Comparison of ENCODE assay signal across 17 cellular contexts in the genomic region with DNA sequence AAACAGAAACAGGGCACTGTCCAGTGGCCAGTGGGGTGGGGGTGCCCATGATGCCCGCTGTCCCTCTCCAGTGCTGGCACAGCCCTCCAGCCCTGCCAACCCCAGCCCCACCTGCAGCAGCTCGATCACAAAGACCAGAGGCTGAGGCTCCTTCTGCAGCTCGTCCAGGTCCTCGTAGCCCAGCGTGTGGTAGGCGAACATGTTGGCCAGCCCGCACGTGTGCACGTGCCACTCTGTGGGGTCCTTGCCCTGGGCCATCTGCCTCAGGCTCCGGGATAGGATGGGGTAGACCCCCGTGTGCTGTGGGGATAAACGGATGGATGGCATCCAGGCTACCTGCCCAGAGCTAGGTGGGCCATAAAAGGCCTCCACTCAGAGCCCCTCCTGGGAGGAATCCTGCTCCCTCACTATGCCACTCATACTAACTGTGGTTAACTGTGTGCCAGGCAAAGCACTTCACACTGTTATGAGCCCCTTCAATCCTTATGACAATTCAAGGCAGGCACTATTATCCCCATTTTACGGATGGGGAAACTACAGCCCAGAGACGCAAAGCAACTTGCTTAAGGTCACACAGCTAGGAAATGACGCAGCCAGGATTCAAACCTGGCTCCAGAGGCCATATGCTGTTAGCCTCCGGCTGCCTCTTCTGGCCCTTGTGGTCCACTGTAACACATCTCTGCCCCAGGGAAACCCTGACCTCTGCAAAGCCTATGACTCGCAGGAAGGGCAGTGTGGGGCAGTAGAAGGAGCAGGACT. TPM values are rescaled to one million over a fixed set of nuclear protein-coding genes. Genes with fewer than 3 reads are reported as not detected.
DNase-seq lines count a peak whose midpoint lies in the region; ATAC-seq and TF ChIP-seq lines count a peak whose summit lies in the region.
"Had no signal": no experiment of that assay in that cellular context is flagged by ENCODE, and none has a peak within 500 bp of the region (broad histone marks: within the 10 kb centered on the region; RNA-seq: fewer than 3 reads in every experiment).

No MANE protein-coding gene starts in this region.

- CTCF ChIA-PET in SK-N-SH (lab: Yijun Ruan, JAX), result interaction anchor here (1.2 to 1.3 kb wide), 2 partner anchors 835 to 841 kb away, joined by 3 to 5 read pairs; no protein-coding TSS in a partner anchor

- H3K9ac ChIP-seq in SK-N-SH, result no peak overlapping the region

- no peak for TF ChIP-seq POLR2A in spleen (IDR thresholded peaks at IDR 0.05)

- 42% methylated on average over 13 of the region's 17 CpGs for WGBS in SK-N-SH (ENCODE audit: low lambda C conversion rate)
- WGBS in spleen, 5 donors, result 86 to 92% (median 88%) methylated on average over 7 to 17 of the region's 17 CpGs

- H3K9me2 ChIP-seq in SK-N-SH, result no peaks in the 10 kb centered on the region

- POLR2A ChIA-PET in SK-N-SH (lab: Yijun Ruan, JAX), result no interaction called here

- TF ChIP-seq CTCF in SK-N-SH (IDR thresholded peaks at IDR 0.05), result no peak
- no peak for TF ChIP-seq CTCF in natural killer cell (IDR thresholded peaks at IDR 0.05)
- no peak for TF ChIP-seq CTCF in spleen (IDR thresholded peaks at IDR 0.05 in 8 of 11, conservative IDR thresholded peaks at IDR 0.05 in 3 of 11)

- H3K79me2 ChIP-seq in SK-N-SH (ENCODE audit: insufficient read depth), result no peaks in the 10 kb centered on the region

- intact Hi-C loops in natural killer cell (cut with micrococcal nuclease), result no loop called here
- intact Hi-C loops in spleen (cut with DNase I; ENCODE audit: low total_unique reads), result no loop called here

- H3K4me3 Mint-ChIP-seq in natural killer cell treated with Interleukin-12 subunit alpha and Interleukin-12 subunit beta and Interleukin-15 and Interleukin-18, amount 100 ng/mL, for 72 hours, result peak overlapping the region; percentile 66
- no peak overlapping the region for H3K4me3 Mint-ChIP-seq in natural killer cell
- peak overlapping the region; percentile 34 for H3K4me3 Mint-ChIP-seq in activated T-helper 17 cell treated with anti-CD3 and anti-CD28 coated beads, Interleukin-2, amount 50 U/mL, for 72 hours

- 0 out of 2 replicates have a peak overlapping the region, but pooled peaks have one; percentile 18 for H2AFZ ChIP-seq in SK-N-SH (ENCODE audit: low read depth)

- no peak for TF ChIP-seq RAD21 in SK-N-SH (IDR thresholded peaks at IDR 0.05; ENCODE audit: low read length)

- DNase-seq in SK-N-SH (no peak), natural killer cell (no peak), spleen (peak; percentile 64), cortex of kidney (lab: John Stamatoyannopoulos, UW) (no peak)
- DNase-seq in natural killer cell treated with Interleukin-12 subunit alpha and Interleukin-12 subunit beta and Interleukin-15 and Interleukin-18, amount 100 ng/mL, for 72 hours (ENCODE audit: low spot score), result no peak
- DNase-seq: NCI-H1436, NCI-H2029, NCI-H2171 treated with DMSO at 0.1 percent for 48 hours, NCI-H510A had no signal

- peaks cover 10 to 13% of the 10 kb centered on the region in 2 donors for H3K4me1 Mint-ChIP-seq in natural killer cell treated with Interleukin-12 subunit alpha and Interleukin-12 subunit beta and Interleukin-15 and Interleukin-18, amount 100 ng/mL, for 72 hours (ENCODE audit: low read depth in 2 of 2)
- H3K4me1 Mint-ChIP-seq in natural killer cell, result peaks cover 10 to 11% of the 10 kb centered on the region in 2 donors
- peaks cover 9% of the 10 kb centered on the region for H3K4me1 Mint-ChIP-seq in activated T-helper 17 cell treated with anti-CD3 and anti-CD28 coated beads, Interleukin-2, amount 50 U/mL, for 72 hours

- H3K36me3 ChIP-seq in SK-N-SH (replicated peaks in 1 of 2; ENCODE audit: control insufficient read depth in 1 of 2, insufficient read depth in 2 of 2, low read length in 1 of 2) (no peaks in the 10 kb centered on the region), spleen (no peaks in the 10 kb centered on the region)

- H3K27me3 ChIP-seq in SK-N-SH (ENCODE audit: insufficient read depth) (peaks cover 8% of the 10 kb centered on the region; the same call in 1 of the 2 replicates), spleen (replicated peaks in 1 of 7) (peaks cover 0 to 5% (median 0%) of the 10 kb centered on the region in 7 donors)

- no peak overlapping the region for H3K27ac ChIP-seq in SK-N-SH (ENCODE audit: low read depth in 2 of 2, low read length in 1 of 2)
- no peak overlapping the region for H3K27ac ChIP-seq in spleen
- H3K27ac ChIP-seq: 22Rv1, C4-2B had no signal

- no peaks in the 10 kb centered on the region for H4K20me1 ChIP-seq in SK-N-SH (ENCODE audit: insufficient read depth)

- H3K4me3 ChIP-seq in SK-N-SH (ENCODE audit: low read depth in 2 of 2, low read length in 1 of 2) (no peak overlapping the region), spleen (no peak overlapping the region)

- no peak for TF ChIP-seq EP300 in SK-N-SH (IDR thresholded peaks at IDR 0.05; ENCODE audit: borderline replicate concordance in 1 of 2, low read depth in 1 of 2, low read length in 1 of 2)

- peak overlapping the region in 1 of 2 donors; percentile 63 for H3K27ac Mint-ChIP-seq in natural killer cell treated with Interleukin-12 subunit alpha and Interleukin-12 subunit beta and Interleukin-15 and Interleukin-18, amount 100 ng/mL, for 72 hours
- H3K27ac Mint-ChIP-seq in natural killer cell, result no peak overlapping the region
- no peak overlapping the region for H3K27ac Mint-ChIP-seq in activated T-helper 17 cell treated with anti-CD3 and anti-CD28 coated beads, Interleukin-2, amount 50 U/mL, for 72 hours
- H3K27ac Mint-ChIP-seq: IgD-negative memory B cell had no signal

- H3K27me3 Mint-ChIP-seq in natural killer cell treated with Interleukin-12 subunit alpha and Interleukin-12 subunit beta and Interleukin-15 and Interleukin-18, amount 100 ng/mL, for 72 hours, result peaks cover 14 to 22% of the 10 kb centered on the region in 2 donors
- peaks cover 6 to 25% of the 10 kb centered on the region in 2 donors for H3K27me3 Mint-ChIP-seq in natural killer cell (ENCODE audit: low read depth in 2 of 2)
- H3K27me3 Mint-ChIP-seq in activated T-helper 17 cell treated with anti-CD3 and anti-CD28 coated beads, Interleukin-2, amount 50 U/mL, for 72 hours, result peaks cover 7% of the 10 kb centered on the region

- H3K4me2 ChIP-seq in SK-N-SH, result 0 out of 2 replicates have a peak overlapping the region, but pooled peaks have one; percentile 62

- H3K9me3 Mint-ChIP-seq in natural killer cell treated with Interleukin-12 subunit alpha and Interleukin-12 subunit beta and Interleukin-15 and Interleukin-18, amount 100 ng/mL, for 72 hours, result peaks cover 4% of the 10 kb centered on the region
- H3K9me3 Mint-ChIP-seq in natural killer cell, result peaks cover 3 to 4% of the 10 kb centered on the region in 2 donors
- H3K9me3 Mint-ChIP-seq in activated T-helper 17 cell treated with anti-CD3 and anti-CD28 coated beads, Interleukin-2, amount 50 U/mL, for 72 hours, result peaks cover 11% of the 10 kb centered on the region

- ATAC-seq in SK-N-SH treated with all-trans-retinoic acid at 6 μM for 48 hours (no peak; the same call in 2 of the 3 replicates), natural killer cell (no peak), HG02588 (IDR thresholded peaks at IDR 0.05; ENCODE audit: unreplicated experiment) (no peak)
- no peak for ATAC-seq in natural killer cell treated with Interleukin-12 subunit alpha and Interleukin-12 subunit beta and Interleukin-15 and Interleukin-18, amount 100 ng/mL, for 72 hours
- ATAC-seq in activated T-helper 17 cell treated with anti-CD3 and anti-CD28 coated beads, Interleukin-2, amount 50 U/mL, for 72 hours (replicated peaks), result no peak
- ATAC-seq: Panc1 had no signal

- no peaks in the 10 kb centered on the region for H3F3A ChIP-seq in SK-N-SH (replicated peaks; ENCODE audit: insufficient read depth)

- H3K36me3 Mint-ChIP-seq in natural killer cell treated with Interleukin-12 subunit alpha and Interleukin-12 subunit beta and Interleukin-15 and Interleukin-18, amount 100 ng/mL, for 72 hours, result peaks cover 13% of the 10 kb centered on the region
- H3K36me3 Mint-ChIP-seq in natural killer cell, result no peaks in the 10 kb centered on the region
- H3K36me3 Mint-ChIP-seq in activated T-helper 17 cell treated with anti-CD3 and anti-CD28 coated beads, Interleukin-2, amount 50 U/mL, for 72 hours (ENCODE audit: low read depth), result no peaks in the 10 kb centered on the region

- peaks cover 5% of the 10 kb centered on the region; the same call in 1 of the 2 replicates for H3K9me3 ChIP-seq in SK-N-SH
- H3K9me3 ChIP-seq in spleen, result peaks cover 0 to 16% (median 13%) of the 10 kb centered on the region in 8 donors

- H3K4me1 ChIP-seq in SK-N-SH (ENCODE audit: control insufficient read depth in 1 of 2, insufficient read depth in 2 of 2, low read depth in 1 of 2, low read length in 1 of 2), result no peaks in the 10 kb centered on the region
- peaks cover 0 to 22% (median 17%) of the 10 kb centered on the region in 6 donors for H3K4me1 ChIP-seq in spleen

TF ChIP-seq in SK-N-SH, 30 proteins besides CTCF, POLR2A, EP300 and RAD21:
- TF ChIP-seq MXI1 (IDR thresholded peaks at IDR 0.05; ENCODE audit: low read depth, low read length) (no peak), TEAD4 (IDR thresholded peaks at IDR 0.05; ENCODE audit: borderline replicate concordance, insufficient read depth) (no peak)

RNA-seq across cellular contexts. Expression of gene AIPL1, which starts 6.5 kb away (rescaled TPM):
- polyA plus RNA-seq in SK-N-SH (2012; rRNA removed), result not detected in 2 replicates
- not detected in 2 replicates for polyA plus RNA-seq in SK-N-SH (2012; cell fraction: cytosol; rRNA removed)
- polyA plus RNA-seq in SK-N-SH (2012; cell fraction: nucleus; rRNA removed), result not detected in 2 replicates
- not detected for total RNA-seq in natural killer cell treated with Interleukin-12 subunit alpha and Interleukin-12 subunit beta and Interleukin-15 and Interleukin-18, amount 100 ng/mL, for 72 hours
- total RNA-seq in natural killer cell, result not detected
- not detected for total RNA-seq in activated T-helper 17 cell treated with anti-CD3 and anti-CD28 coated beads, Interleukin-2, amount 50 U/mL, for 72 hours
- under 1 TPM in 4 of 7 donors, not detected in 3; 0.17 to 0.34 (median 0.29) TPM for total RNA-seq in spleen
- under 1 TPM in 2 of 3 donors, not detected in 1; 0.10 to 0.24 TPM for polyA plus RNA-seq in spleen
- total RNA-seq: HT-29 had no signal
- polyA plus RNA-seq: IgD-negative memory B cell had no signal

RNA-seq across cellular contexts. Expression of gene PIMREG, which starts 15.9 kb away (rescaled TPM):
- 17.2 and 19.6 TPM in 2 replicates for polyA plus RNA-seq in SK-N-SH (2012; rRNA removed)
- 10.4 and 14.2 TPM in 2 replicates for polyA plus RNA-seq in SK-N-SH (2012; cell fraction: cytosol; rRNA removed)
- polyA plus RNA-seq in SK-N-SH (2012; cell fraction: nucleus; rRNA removed), result 15.5 and 18.9 TPM in 2 replicates
- 1 to 10 TPM; 3.9 to 9.2 TPM for total RNA-seq in natural killer cell treated with Interleukin-12 subunit alpha and Interleukin-12 subunit beta and Interleukin-15 and Interleukin-18, amount 100 ng/mL, for 72 hours
- total RNA-seq in natural killer cell, result 1 to 10 TPM in 1 of 3 donors, under 1 TPM in 2; 0.73 to 1.4 (median 0.78) TPM
- total RNA-seq in activated T-helper 17 cell treated with anti-CD3 and anti-CD28 coated beads, Interleukin-2, amount 50 U/mL, for 72 hours, result 1 to 10 TPM; 5.9 to 7.4 TPM
- total RNA-seq in spleen, result 10 to 100 TPM in 1 of 7 donors, 1 to 10 TPM in 6; 1.8 to 11.6 (median 3.9) TPM
- polyA plus RNA-seq in spleen, result 1 to 10 TPM; 1.3 to 4.0 (median 1.6) TPM
- polyA plus RNA-seq: IgD-negative memory B cell had no signal
